ENCODE assay signal across 1 cellular context in genomic region chr16:17367034-17367433, GRCh38.
TF ChIP-seq lines count a peak whose summit lies in the region.

No MANE protein-coding gene starts in this region.

TF ChIP-seq in HepG2, 621 proteins besides CTCF, POLR2A, EP300 and RAD21 (continued from another document):
- TF ChIP-seq PRDM15 (CRISPR knock-in tag; IDR thresholded peaks at IDR 0.05), result no peak
- no peak for TF ChIP-seq STAG1 (CRISPR knock-in tag; IDR thresholded peaks at IDR 0.05)
- no peak for TF ChIP-seq ZNF775 (CRISPR knock-in tag; IDR thresholded peaks at IDR 0.05; ENCODE audit: borderline replicate concordance)
- no peak for TF ChIP-seq GZF1 (CRISPR knock-in tag; IDR thresholded peaks at IDR 0.05)
- no peak for TF ChIP-seq TAF15 (IDR thresholded peaks at IDR 0.05; ENCODE audit: low read depth, low read length, poor library complexity, severe bottlenecking)
- TF ChIP-seq ZNF224 (CRISPR knock-in tag; IDR thresholded peaks at IDR 0.05), result no peak
- TF ChIP-seq ZSCAN21 (CRISPR knock-in tag; IDR thresholded peaks at IDR 0.05; ENCODE audit: borderline replicate concordance), result no peak
- TF ChIP-seq ZBTB26 (CRISPR knock-in tag; IDR thresholded peaks at IDR 0.05; ENCODE audit: borderline replicate concordance), result no peak
- TF ChIP-seq CHD2 (IDR thresholded peaks at IDR 0.05; ENCODE audit: low read depth, low read length), result no peak
